ENCODE assay signal across 25 cellular contexts in genomic region chr2:36869606-36870005, GRCh38.
"Had no signal": no experiment of that assay in that cellular context is flagged by ENCODE, and none has a peak within 500 bp of the region (broad histone marks: within the 10 kb centered on the region; RNA-seq: fewer than 3 reads in every experiment).

No MANE protein-coding gene starts in this region.

- H3K27me3 ChIP-seq: ovary, sigmoid colon, stomach, testis, thyroid gland, transverse colon, upper lobe of left lung, vagina had no signal

- H3K27ac ChIP-seq: left ventricle myocardium inferior, ovary, prostate gland, sigmoid colon, stomach, testis, thyroid gland, transverse colon, upper lobe of left lung, vagina had no signal

- H3K4me2 ChIP-seq: smooth muscle cell had no signal

- ATAC-seq: natural killer cell treated with Interleukin-12 subunit alpha and Interleukin-12 subunit beta and Interleukin-15 and Interleukin-18, amount 100 ng/mL, for 72 hours; right cardiac atrium; stimulated activated naive B cell treated with anti-CD40 and anti-IgM and Interleukin-4, amounts not matched to agents 10 μg/mL and 1 μg/mL and 100 μg/mL, for 72 hours; stimulated activated naive CD8-positive, alpha-beta T cell treated with anti-CD3 and anti-CD28 coated beads, Interleukin-15, Interleukin-2, amounts not matched to agents 100 U/mL and 50 U/mL, for 24 hours had no signal

- H3K4me3 ChIP-seq: left ventricle myocardium inferior, lung, ovary, prostate gland, sigmoid colon, smooth muscle cell, stomach, testis, thyroid gland, transverse colon, upper lobe of left lung, vagina had no signal

- H3K36me3 ChIP-seq: ovary, prostate gland had no signal

- DNase-seq: hypothalamus; immature natural killer cell; left ventricle myocardium inferior; mesendoderm; naive B cell; ovary; posterior cingulate gyrus; retina; right cardiac atrium; sigmoid colon; stimulated activated CD4-positive, alpha-beta T cell treated with anti-CD3 and anti-CD28 coated beads, Interleukin-2, amount 100 ng/mL, for 24 hours; stimulated activated CD4-positive, alpha-beta T cell treated with anti-CD3 and anti-CD28 coated beads, Interleukin-4, amount 100 ng/mL, for 1 hour; stimulated activated naive B cell treated with anti-CD40 and anti-IgM and Interleukin-4, amounts not matched to agents 10 μg/mL and 1 μg/mL and 100 μg/mL, for 72 hours; stimulated activated naive CD8-positive, alpha-beta T cell treated with anti-CD3 and anti-CD28 coated beads, Interleukin-15, Interleukin-2, amounts not matched to agents 100 U/mL and 50 U/mL, for 24 hours; stomach; testis; thyroid gland; transverse colon; upper lobe of left lung had no signal

- H3K4me1 ChIP-seq: left ventricle myocardium inferior, prostate gland, sigmoid colon, stomach, testis, thyroid gland, transverse colon, upper lobe of left lung, vagina had no signal

- FAIRE-seq: islet of Langerhans had no signal

- H3K9me3 ChIP-seq: left ventricle myocardium inferior, ovary, prostate gland, sigmoid colon, stomach, testis, thyroid gland, transverse colon, upper lobe of left lung, vagina had no signal
